18 cellular contexts compared by ENCODE assay signal in genomic region chr6:11304946-11305345, GRCh38.
A peak's percentile ranks its signal among the peaks of the same experiment; 100 is the strongest.
DNase-seq lines count a peak whose midpoint lies in the region; ATAC-seq and TF ChIP-seq lines count a peak whose summit lies in the region.
"Had no signal": no experiment of that assay in that cellular context is flagged by ENCODE, and none has a peak within 500 bp of the region (broad histone marks: within the 10 kb centered on the region; RNA-seq: fewer than 3 reads in every experiment).

No MANE protein-coding gene starts in this region.

- ATAC-seq in left colon = peak; percentile 34
- ATAC-seq in stimulated activated naive B cell treated with anti-CD40 and anti-IgM and Interleukin-4, amounts not matched to agents 10 μg/mL and 1 μg/mL and 100 μg/mL, for 72 hours (replicated peaks) = no peak
- ATAC-seq: CD8-positive, alpha-beta T cell had no signal

- H3K4me3 Mint-ChIP-seq in stimulated activated naive B cell treated with anti-CD40 and anti-IgM and Interleukin-4, amounts not matched to agents 10 μg/mL and 1 μg/mL and 100 μg/mL, for 72 hours = no peak overlapping the region
- H3K4me3 Mint-ChIP-seq: CD4-positive, alpha-beta T cell; CD8-positive, alpha-beta T cell had no signal

- H4K20me1 ChIP-seq in Karpas-422 (ENCODE audit: insufficient read depth, low read depth, low read length) = no peaks in the 10 kb centered on the region
- H4K20me1 ChIP-seq: BLaER1 had no signal

- no peaks in the 10 kb centered on the region for H3K27me3 ChIP-seq in Karpas-422 (ENCODE audit: low read length)
- H3K27me3 ChIP-seq: BE2C, BLaER1 had no signal

- no peaks in the 10 kb centered on the region for H3K36me3 ChIP-seq in Karpas-422 (ENCODE audit: insufficient read depth, low read length)
- H3K36me3 ChIP-seq: BE2C had no signal

- H3K9me2 ChIP-seq in Karpas-422 (replicated peaks; ENCODE audit: insufficient read depth, low read length) = no peaks in the 10 kb centered on the region

- no peaks in the 10 kb centered on the region for H3K9me3 ChIP-seq in Karpas-422 (ENCODE audit: low read length)
- H3K9me3 ChIP-seq: BE2C, BLaER1, Caco-2 had no signal

- TF ChIP-seq CTCF in LNCaP clone FGC (IDR thresholded peaks at IDR 0.05; ENCODE audit: control insufficient read depth, extremely low read depth, insufficient read depth) = no peak
- TF ChIP-seq CTCF in VCaP (conservative IDR thresholded peaks at IDR 0.05) = no peak

- no peak overlapping the region for H3K4me2 ChIP-seq in Karpas-422 (ENCODE audit: low read depth, low read length, poor library complexity, severe bottlenecking)
- H3K4me2 ChIP-seq: BLaER1 had no signal

- no peak overlapping the region for H2AFZ ChIP-seq in Karpas-422 (ENCODE audit: low read length)

- H3K4me1 ChIP-seq in Karpas-422 (ENCODE audit: low read length) = no peaks in the 10 kb centered on the region
- H3K4me1 ChIP-seq: BE2C, Caco-2 had no signal

- H3K27ac Mint-ChIP-seq in stimulated activated naive B cell treated with anti-CD40 and anti-IgM and Interleukin-4, amounts not matched to agents 10 μg/mL and 1 μg/mL and 100 μg/mL, for 72 hours = no peak overlapping the region
- H3K27ac Mint-ChIP-seq: CD4-positive, alpha-beta T cell; CD8-positive, alpha-beta T cell had no signal

- H3K4me3 ChIP-seq in LNCaP clone FGC (ENCODE audit: low read depth, low read length) (no peak overlapping the region), Karpas-422 (ENCODE audit: low read length) (no peak overlapping the region)
- H3K4me3 ChIP-seq: BLaER1 had no signal

- DNase-seq in LNCaP clone FGC (ENCODE audit: low read depth) = peak; percentile 61
- DNase-seq in left colon = no peak
- no peak for DNase-seq in Karpas-422
- DNase-seq in nucleus accumbens (lab: John Stamatoyannopoulos, UW) = no peak
- DNase-seq in NCI-H748 treated with DMSO at 0.1 percent for 48 hours (lab: John Stamatoyannopoulos, UW) = no peak
- DNase-seq in stimulated activated naive B cell treated with anti-CD40 and anti-IgM and Interleukin-4, amounts not matched to agents 10 μg/mL and 1 μg/mL and 100 μg/mL, for 72 hours = no peak
- DNase-seq: 8988T; ACHN; BE2C; C1 segment of cervical spinal cord; Caco-2; Calu3; CD4-positive, alpha-beta T cell; CD8-positive, alpha-beta T cell; DMS79 treated with DMSO at 0.1 percent for 48 hours; GF-D8 had no signal

- intact Hi-C loops in left colon (cut with DNase I, micrococcal nuclease) = no loop called here

- no peaks in the 10 kb centered on the region for H3K79me2 ChIP-seq in Karpas-422 (ENCODE audit: low read length)

- peaks cover 29 to 50% of the 10 kb centered on the region in 2 donors for H3K4me1 Mint-ChIP-seq in stimulated activated naive B cell treated with anti-CD40 and anti-IgM and Interleukin-4, amounts not matched to agents 10 μg/mL and 1 μg/mL and 100 μg/mL, for 72 hours

- H3K9me3 Mint-ChIP-seq in stimulated activated naive B cell treated with anti-CD40 and anti-IgM and Interleukin-4, amounts not matched to agents 10 μg/mL and 1 μg/mL and 100 μg/mL, for 72 hours = peaks cover 5 to 14% of the 10 kb centered on the region in 2 donors

- H3K27me3 Mint-ChIP-seq in stimulated activated naive B cell treated with anti-CD40 and anti-IgM and Interleukin-4, amounts not matched to agents 10 μg/mL and 1 μg/mL and 100 μg/mL, for 72 hours = no peaks in the 10 kb centered on the region
- H3K27me3 Mint-ChIP-seq: CD4-positive, alpha-beta T cell had no signal

- H3K36me3 Mint-ChIP-seq in stimulated activated naive B cell treated with anti-CD40 and anti-IgM and Interleukin-4, amounts not matched to agents 10 μg/mL and 1 μg/mL and 100 μg/mL, for 72 hours = peaks cover 48 to 57% of the 10 kb centered on the region in 2 donors

- no peak overlapping the region for H3K9ac ChIP-seq in Karpas-422 (ENCODE audit: low read length)
- H3K9ac ChIP-seq: BLaER1 had no signal

- H3K27ac ChIP-seq in VCaP (peak overlapping the region; percentile 80), Karpas-422 (ENCODE audit: low read length) (no peak overlapping the region)
- H3K27ac ChIP-seq: BLaER1 had no signal
